Comparison of ENCODE assay signal across 1 cellular context in genomic region chr2:174039551-174040416, GRCh38.
TF ChIP-seq lines count a peak whose summit lies in the region.

No MANE protein-coding gene starts in this region.

TF ChIP-seq in A549, 52 proteins besides CTCF, POLR2A, EP300 and RAD21 (continued from another document):
- TF ChIP-seq ZFP36 (IDR thresholded peaks at IDR 0.05; ENCODE audit: borderline replicate concordance, partially characterized antibody) (no peak), SMC3 (IDR thresholded peaks at IDR 0.05) (peak; percentile 93), TP53 (CRISPR knock-in tag; IDR thresholded peaks at IDR 0.05) (0 out of 2 replicates have a peak, but pooled peaks have one; percentile 29), MAX (IDR thresholded peaks at IDR 0.05) (peak; percentile 57), FOXS1 (CRISPR knock-in tag; IDR thresholded peaks at IDR 0.05) (no peak), MYC (IDR thresholded peaks at IDR 0.05; ENCODE audit: borderline replicate concordance, low read length) (no peak), ZSCAN20 (CRISPR knock-in tag; IDR thresholded peaks at IDR 0.05) (no peak), HOXB5 (CRISPR knock-in tag; IDR thresholded peaks at IDR 0.05) (no peak), FOSL2 (IDR thresholded peaks at IDR 0.05) (peak; percentile 76), FOSL2 (CRISPR knock-in tag; IDR thresholded peaks at IDR 0.05) (peak; percentile 90), GATA3 (IDR thresholded peaks at IDR 0.05; ENCODE audit: borderline replicate concordance) (peak; percentile 18; the same call in 1 of the 2 replicates), CEBPB (IDR thresholded peaks at IDR 0.05) (peak; percentile 42 to 69; a peak in 3 of 4 replicates), HES2 (IDR thresholded peaks at IDR 0.05) (no peak), MAFK (IDR thresholded peaks at IDR 0.05; ENCODE audit: partially characterized antibody) (no peak), HEYL (CRISPR knock-in tag; IDR thresholded peaks at IDR 0.05) (no peak), CHD4 (IDR thresholded peaks at IDR 0.05; ENCODE audit: borderline replicate concordance) (peak; percentile 58; the same call in 1 of the 2 replicates), TFCP2L1 (CRISPR knock-in tag; IDR thresholded peaks at IDR 0.05) (no peak), ZC3H11A (IDR thresholded peaks at IDR 0.05) (no peak), KDM5A (IDR thresholded peaks at IDR 0.05) (no peak), BHLHE40 (IDR thresholded peaks at IDR 0.05; ENCODE audit: low read depth, low read length) (no peak), CHD2 (IDR thresholded peaks at IDR 0.05; ENCODE audit: low read length, partially characterized antibody) (peak; percentile 22), PHF8 (IDR thresholded peaks at IDR 0.05; ENCODE audit: borderline replicate concordance, low read depth) (no peak), RCOR1 (IDR thresholded peaks at IDR 0.05; ENCODE audit: low read depth, low read length) (no peak)
- TF ChIP-seq, protein P1, sequence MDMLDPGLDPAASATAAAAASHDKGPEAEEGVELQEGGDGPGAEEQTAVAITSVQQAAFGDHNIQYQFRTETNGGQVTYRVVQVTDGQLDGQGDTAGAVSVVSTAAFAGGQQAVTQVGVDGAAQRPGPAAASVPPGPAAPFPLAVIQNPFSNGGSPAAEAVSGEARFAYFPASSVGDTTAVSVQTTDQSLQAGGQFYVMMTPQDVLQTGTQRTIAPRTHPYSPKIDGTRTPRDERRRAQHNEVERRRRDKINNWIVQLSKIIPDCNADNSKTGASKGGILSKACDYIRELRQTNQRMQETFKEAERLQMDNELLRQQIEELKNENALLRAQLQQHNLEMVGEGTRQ (IDR thresholded peaks at IDR 0.05), result no peak
- TF ChIP-seq, protein P2, sequence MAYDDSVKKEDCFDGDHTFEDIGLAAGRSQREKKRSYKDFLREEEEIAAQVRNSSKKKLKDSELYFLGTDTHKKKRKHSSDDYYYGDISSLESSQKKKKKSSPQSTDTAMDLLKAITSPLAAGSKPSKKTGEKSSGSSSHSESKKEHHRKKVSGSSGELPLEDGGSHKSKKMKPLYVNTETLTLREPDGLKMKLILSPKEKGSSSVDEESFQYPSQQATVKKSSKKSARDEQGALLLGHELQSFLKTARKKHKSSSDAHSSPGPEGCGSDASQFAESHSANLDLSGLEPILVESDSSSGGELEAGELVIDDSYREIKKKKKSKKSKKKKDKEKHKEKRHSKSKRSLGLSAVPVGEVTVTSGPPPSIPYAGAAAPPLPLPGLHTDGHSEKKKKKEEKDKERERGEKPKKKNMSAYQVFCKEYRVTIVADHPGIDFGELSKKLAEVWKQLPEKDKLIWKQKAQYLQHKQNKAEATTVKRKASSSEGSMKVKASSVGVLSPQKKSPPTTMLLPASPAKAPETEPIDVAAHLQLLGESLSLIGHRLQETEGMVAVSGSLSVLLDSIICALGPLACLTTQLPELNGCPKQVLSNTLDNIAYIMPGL (CRISPR knock-in tag; IDR thresholded peaks at IDR 0.05; ENCODE audit: borderline replicate concordance), result no peak
- TF ChIP-seq, protein P3, sequence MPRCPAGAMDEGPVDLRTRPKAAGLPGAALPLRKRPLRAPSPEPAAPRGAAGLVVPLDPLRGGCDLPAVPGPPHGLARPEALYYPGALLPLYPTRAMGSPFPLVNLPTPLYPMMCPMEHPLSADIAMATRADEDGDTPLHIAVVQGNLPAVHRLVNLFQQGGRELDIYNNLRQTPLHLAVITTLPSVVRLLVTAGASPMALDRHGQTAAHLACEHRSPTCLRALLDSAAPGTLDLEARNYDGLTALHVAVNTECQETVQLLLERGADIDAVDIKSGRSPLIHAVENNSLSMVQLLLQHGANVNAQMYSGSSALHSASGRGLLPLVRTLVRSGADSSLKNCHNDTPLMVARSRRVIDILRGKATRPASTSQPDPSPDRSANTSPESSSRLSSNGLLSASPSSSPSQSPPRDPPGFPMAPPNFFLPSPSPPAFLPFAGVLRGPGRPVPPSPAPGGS (IDR thresholded peaks at IDR 0.05), result 0 out of 3 replicates have a peak, but pooled peaks have one; percentile 34
- TF ChIP-seq, protein P4, sequence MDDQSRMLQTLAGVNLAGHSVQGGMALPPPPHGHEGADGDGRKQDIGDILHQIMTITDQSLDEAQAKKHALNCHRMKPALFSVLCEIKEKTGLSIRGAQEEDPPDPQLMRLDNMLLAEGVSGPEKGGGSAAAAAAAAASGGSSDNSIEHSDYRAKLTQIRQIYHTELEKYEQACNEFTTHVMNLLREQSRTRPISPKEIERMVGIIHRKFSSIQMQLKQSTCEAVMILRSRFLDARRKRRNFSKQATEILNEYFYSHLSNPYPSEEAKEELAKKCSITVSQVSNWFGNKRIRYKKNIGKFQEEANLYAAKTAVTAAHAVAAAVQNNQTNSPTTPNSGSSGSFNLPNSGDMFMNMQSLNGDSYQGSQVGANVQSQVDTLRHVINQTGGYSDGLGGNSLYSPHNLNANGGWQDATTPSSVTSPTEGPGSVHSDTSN (IDR thresholded peaks at IDR 0.05), result no peak
